In genomic region chr17:45172232-45172540, GRCh38 we compare ENCODE assay signal across 1 cellular context.
TF ChIP-seq lines count a peak whose summit lies in the region.

No MANE protein-coding gene starts in this region.

TF ChIP-seq in K562, 482 proteins besides CTCF, POLR2A, EP300 and RAD21:
- TF ChIP-seq ZBTB11 (CRISPR knock-in tag; IDR thresholded peaks at IDR 0.05): no peak
- TF ChIP-seq, protein P1, sequence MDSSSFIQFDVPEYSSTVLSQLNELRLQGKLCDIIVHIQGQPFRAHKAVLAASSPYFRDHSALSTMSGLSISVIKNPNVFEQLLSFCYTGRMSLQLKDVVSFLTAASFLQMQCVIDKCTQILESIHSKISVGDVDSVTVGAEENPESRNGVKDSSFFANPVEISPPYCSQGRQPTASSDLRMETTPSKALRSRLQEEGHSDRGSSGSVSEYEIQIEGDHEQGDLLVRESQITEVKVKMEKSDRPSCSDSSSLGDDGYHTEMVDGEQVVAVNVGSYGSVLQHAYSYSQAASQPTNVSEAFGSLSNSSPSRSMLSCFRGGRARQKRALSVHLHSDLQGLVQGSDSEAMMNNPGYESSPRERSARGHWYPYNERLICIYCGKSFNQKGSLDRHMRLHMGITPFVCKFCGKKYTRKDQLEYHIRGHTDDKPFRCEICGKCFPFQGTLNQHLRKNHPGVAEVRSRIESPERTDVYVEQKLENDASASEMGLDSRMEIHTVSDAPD (CRISPR knock-in tag; IDR thresholded peaks at IDR 0.05): no peak
- no peak for TF ChIP-seq CHD2 (IDR thresholded peaks at IDR 0.05; ENCODE audit: low read depth, low read length)
- peak; percentile 27; the same call in 1 of the 2 replicates for TF ChIP-seq TFAP4 (CRISPR knock-in tag; IDR thresholded peaks at IDR 0.05; ENCODE audit: borderline replicate concordance)
